ENCODE assay signal across 1 cellular context in genomic region chr2:240255811-240256703, GRCh38.
A peak's percentile ranks its signal among the peaks of the same experiment; 100 is the strongest.
TF ChIP-seq lines count a peak whose summit lies in the region.

No MANE protein-coding gene starts in this region.

TF ChIP-seq in HepG2, 621 proteins besides CTCF, POLR2A, EP300 and RAD21 (continued from another document and continues in another):
- TF ChIP-seq, protein P1, sequence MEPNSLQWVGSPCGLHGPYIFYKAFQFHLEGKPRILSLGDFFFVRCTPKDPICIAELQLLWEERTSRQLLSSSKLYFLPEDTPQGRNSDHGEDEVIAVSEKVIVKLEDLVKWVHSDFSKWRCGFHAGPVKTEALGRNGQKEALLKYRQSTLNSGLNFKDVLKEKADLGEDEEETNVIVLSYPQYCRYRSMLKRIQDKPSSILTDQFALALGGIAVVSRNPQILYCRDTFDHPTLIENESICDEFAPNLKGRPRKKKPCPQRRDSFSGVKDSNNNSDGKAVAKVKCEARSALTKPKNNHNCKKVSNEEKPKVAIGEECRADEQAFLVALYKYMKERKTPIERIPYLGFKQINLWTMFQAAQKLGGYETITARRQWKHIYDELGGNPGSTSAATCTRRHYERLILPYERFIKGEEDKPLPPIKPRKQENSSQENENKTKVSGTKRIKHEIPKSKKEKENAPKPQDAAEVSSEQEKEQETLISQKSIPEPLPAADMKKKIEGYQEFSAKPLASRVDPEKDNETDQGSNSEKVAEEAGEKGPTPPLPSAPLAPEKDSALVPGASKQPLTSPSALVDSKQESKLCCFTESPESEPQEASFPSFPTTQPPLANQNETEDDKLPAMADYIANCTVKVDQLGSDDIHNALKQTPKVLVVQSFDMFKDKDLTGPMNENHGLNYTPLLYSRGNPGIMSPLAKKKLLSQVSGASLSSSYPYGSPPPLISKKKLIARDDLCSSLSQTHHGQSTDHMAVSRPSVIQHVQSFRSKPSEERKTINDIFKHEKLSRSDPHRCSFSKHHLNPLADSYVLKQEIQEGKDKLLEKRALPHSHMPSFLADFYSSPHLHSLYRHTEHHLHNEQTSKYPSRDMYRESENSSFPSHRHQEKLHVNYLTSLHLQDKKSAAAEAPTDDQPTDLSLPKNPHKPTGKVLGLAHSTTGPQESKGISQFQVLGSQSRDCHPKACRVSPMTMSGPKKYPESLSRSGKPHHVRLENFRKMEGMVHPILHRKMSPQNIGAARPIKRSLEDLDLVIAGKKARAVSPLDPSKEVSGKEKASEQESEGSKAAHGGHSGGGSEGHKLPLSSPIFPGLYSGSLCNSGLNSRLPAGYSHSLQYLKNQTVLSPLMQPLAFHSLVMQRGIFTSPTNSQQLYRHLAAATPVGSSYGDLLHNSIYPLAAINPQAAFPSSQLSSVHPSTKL (CRISPR knock-in tag; IDR thresholded peaks at IDR 0.05) = peak; percentile 89
- TF ChIP-seq ZNF224 (CRISPR knock-in tag; IDR thresholded peaks at IDR 0.05) (0 out of 2 replicates have a peak, but pooled peaks have one; percentile 42), CENPT (CRISPR knock-in tag; IDR thresholded peaks at IDR 0.05; ENCODE audit: low read depth) (no peak), RFX1 (IDR thresholded peaks at IDR 0.05) (no peak), ZNF235 (CRISPR knock-in tag; IDR thresholded peaks at IDR 0.05; ENCODE audit: borderline replicate concordance) (no peak), RARG (CRISPR knock-in tag; IDR thresholded peaks at IDR 0.05; ENCODE audit: low read depth) (no peak), ZNF18 (CRISPR knock-in tag; IDR thresholded peaks at IDR 0.05; ENCODE audit: insufficient replicate concordance) (peak; percentile 36), ZFYVE20 (CRISPR knock-in tag; IDR thresholded peaks at IDR 0.05; ENCODE audit: borderline replicate concordance, low read depth) (no peak), ZNF225 (CRISPR knock-in tag; IDR thresholded peaks at IDR 0.05) (no peak), SOX5 (CRISPR knock-in tag; IDR thresholded peaks at IDR 0.05; ENCODE audit: borderline replicate concordance) (peak; percentile 81; the same call in 1 of the 2 replicates), ZBTB2 (CRISPR knock-in tag; IDR thresholded peaks at IDR 0.05; ENCODE audit: low read depth) (no peak), MED13 (CRISPR knock-in tag; IDR thresholded peaks at IDR 0.05) (no peak), ZSCAN22 (CRISPR knock-in tag; IDR thresholded peaks at IDR 0.05) (no peak), U2AF2 (IDR thresholded peaks at IDR 0.05; ENCODE audit: low read depth, low read length) (no peak), MLX (CRISPR knock-in tag; IDR thresholded peaks at IDR 0.05) (peak; percentile 74), ZNF780A (CRISPR knock-in tag; IDR thresholded peaks at IDR 0.05) (no peak), ZNF552 (CRISPR knock-in tag; IDR thresholded peaks at IDR 0.05; ENCODE audit: borderline replicate concordance) (no peak), POLR2G (IDR thresholded peaks at IDR 0.05; ENCODE audit: low read depth, low read length) (0 out of 2 replicates have a peak, but pooled peaks have one; percentile 53), ZNF614 (CRISPR knock-in tag; IDR thresholded peaks at IDR 0.05; ENCODE audit: borderline replicate concordance) (peak; percentile 33; the same call in 1 of the 2 replicates), NBN (conservative IDR thresholded peaks at IDR 0.05) (no peak), NFE2L2 (IDR thresholded peaks at IDR 0.05; ENCODE audit: low read length) (no peak), ZNF296 (CRISPR knock-in tag; conservative IDR thresholded peaks at IDR 0.05) (no peak), ATF7-NPFF (CRISPR knock-in tag; IDR thresholded peaks at IDR 0.05; ENCODE audit: low read depth) (no peak), ASH2L (IDR thresholded peaks at IDR 0.05; ENCODE audit: insufficient read length, low read depth, low read length) (peak; percentile 99), CCDC6 (CRISPR knock-in tag; IDR thresholded peaks at IDR 0.05) (no peak), ZFAT (CRISPR knock-in tag; conservative IDR thresholded peaks at IDR 0.05) (no peak), ZNF468 (CRISPR knock-in tag; IDR thresholded peaks at IDR 0.05) (no peak), HNRNPH1 (optimal IDR thresholded peaks at IDR 0.05; ENCODE audit: low read depth, low read length) (no peak), EEA1 (CRISPR knock-in tag; IDR thresholded peaks at IDR 0.05; ENCODE audit: borderline replicate concordance) (no peak), DNMT3B (CRISPR knock-in tag; conservative IDR thresholded peaks at IDR 0.05) (no peak), MEIS1 (CRISPR knock-in tag; IDR thresholded peaks at IDR 0.05; ENCODE audit: borderline replicate concordance) (no peak), ZNF253 (CRISPR knock-in tag; IDR thresholded peaks at IDR 0.05; ENCODE audit: borderline replicate concordance) (no peak)
- TF ChIP-seq, protein P2, sequence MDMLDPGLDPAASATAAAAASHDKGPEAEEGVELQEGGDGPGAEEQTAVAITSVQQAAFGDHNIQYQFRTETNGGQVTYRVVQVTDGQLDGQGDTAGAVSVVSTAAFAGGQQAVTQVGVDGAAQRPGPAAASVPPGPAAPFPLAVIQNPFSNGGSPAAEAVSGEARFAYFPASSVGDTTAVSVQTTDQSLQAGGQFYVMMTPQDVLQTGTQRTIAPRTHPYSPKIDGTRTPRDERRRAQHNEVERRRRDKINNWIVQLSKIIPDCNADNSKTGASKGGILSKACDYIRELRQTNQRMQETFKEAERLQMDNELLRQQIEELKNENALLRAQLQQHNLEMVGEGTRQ (IDR thresholded peaks at IDR 0.05; ENCODE audit: low read depth, low read length) = peak; percentile 90
- TF ChIP-seq, protein P2 (CRISPR knock-in tag; IDR thresholded peaks at IDR 0.05; ENCODE audit: borderline replicate concordance) = peak; percentile 96; the same call in 1 of the 2 replicates
- TF ChIP-seq, protein P3, sequence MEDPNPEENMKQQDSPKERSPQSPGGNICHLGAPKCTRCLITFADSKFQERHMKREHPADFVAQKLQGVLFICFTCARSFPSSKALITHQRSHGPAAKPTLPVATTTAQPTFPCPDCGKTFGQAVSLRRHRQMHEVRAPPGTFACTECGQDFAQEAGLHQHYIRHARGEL (CRISPR knock-in tag; IDR thresholded peaks at IDR 0.05) = no peak
- TF ChIP-seq, protein P4, sequence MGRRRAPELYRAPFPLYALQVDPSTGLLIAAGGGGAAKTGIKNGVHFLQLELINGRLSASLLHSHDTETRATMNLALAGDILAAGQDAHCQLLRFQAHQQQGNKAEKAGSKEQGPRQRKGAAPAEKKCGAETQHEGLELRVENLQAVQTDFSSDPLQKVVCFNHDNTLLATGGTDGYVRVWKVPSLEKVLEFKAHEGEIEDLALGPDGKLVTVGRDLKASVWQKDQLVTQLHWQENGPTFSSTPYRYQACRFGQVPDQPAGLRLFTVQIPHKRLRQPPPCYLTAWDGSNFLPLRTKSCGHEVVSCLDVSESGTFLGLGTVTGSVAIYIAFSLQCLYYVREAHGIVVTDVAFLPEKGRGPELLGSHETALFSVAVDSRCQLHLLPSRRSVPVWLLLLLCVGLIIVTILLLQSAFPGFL (CRISPR knock-in tag; IDR thresholded peaks at IDR 0.05) = no peak
- TF ChIP-seq, protein P5, sequence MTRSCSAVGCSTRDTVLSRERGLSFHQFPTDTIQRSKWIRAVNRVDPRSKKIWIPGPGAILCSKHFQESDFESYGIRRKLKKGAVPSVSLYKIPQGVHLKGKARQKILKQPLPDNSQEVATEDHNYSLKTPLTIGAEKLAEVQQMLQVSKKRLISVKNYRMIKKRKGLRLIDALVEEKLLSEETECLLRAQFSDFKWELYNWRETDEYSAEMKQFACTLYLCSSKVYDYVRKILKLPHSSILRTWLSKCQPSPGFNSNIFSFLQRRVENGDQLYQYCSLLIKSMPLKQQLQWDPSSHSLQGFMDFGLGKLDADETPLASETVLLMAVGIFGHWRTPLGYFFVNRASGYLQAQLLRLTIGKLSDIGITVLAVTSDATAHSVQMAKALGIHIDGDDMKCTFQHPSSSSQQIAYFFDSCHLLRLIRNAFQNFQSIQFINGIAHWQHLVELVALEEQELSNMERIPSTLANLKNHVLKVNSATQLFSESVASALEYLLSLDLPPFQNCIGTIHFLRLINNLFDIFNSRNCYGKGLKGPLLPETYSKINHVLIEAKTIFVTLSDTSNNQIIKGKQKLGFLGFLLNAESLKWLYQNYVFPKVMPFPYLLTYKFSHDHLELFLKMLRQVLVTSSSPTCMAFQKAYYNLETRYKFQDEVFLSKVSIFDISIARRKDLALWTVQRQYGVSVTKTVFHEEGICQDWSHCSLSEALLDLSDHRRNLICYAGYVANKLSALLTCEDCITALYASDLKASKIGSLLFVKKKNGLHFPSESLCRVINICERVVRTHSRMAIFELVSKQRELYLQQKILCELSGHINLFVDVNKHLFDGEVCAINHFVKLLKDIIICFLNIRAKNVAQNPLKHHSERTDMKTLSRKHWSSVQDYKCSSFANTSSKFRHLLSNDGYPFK (CRISPR knock-in tag; IDR thresholded peaks at IDR 0.05; ENCODE audit: borderline replicate concordance) = no peak
- TF ChIP-seq, protein P6, sequence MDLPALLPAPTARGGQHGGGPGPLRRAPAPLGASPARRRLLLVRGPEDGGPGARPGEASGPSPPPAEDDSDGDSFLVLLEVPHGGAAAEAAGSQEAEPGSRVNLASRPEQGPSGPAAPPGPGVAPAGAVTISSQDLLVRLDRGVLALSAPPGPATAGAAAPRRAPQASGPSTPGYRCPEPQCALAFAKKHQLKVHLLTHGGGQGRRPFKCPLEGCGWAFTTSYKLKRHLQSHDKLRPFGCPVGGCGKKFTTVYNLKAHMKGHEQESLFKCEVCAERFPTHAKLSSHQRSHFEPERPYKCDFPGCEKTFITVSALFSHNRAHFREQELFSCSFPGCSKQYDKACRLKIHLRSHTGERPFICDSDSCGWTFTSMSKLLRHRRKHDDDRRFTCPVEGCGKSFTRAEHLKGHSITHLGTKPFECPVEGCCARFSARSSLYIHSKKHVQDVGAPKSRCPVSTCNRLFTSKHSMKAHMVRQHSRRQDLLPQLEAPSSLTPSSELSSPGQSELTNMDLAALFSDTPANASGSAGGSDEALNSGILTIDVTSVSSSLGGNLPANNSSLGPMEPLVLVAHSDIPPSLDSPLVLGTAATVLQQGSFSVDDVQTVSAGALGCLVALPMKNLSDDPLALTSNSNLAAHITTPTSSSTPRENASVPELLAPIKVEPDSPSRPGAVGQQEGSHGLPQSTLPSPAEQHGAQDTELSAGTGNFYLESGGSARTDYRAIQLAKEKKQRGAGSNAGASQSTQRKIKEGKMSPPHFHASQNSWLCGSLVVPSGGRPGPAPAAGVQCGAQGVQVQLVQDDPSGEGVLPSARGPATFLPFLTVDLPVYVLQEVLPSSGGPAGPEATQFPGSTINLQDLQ (CRISPR knock-in tag; IDR thresholded peaks at IDR 0.05) = no peak
- TF ChIP-seq, protein P7, sequence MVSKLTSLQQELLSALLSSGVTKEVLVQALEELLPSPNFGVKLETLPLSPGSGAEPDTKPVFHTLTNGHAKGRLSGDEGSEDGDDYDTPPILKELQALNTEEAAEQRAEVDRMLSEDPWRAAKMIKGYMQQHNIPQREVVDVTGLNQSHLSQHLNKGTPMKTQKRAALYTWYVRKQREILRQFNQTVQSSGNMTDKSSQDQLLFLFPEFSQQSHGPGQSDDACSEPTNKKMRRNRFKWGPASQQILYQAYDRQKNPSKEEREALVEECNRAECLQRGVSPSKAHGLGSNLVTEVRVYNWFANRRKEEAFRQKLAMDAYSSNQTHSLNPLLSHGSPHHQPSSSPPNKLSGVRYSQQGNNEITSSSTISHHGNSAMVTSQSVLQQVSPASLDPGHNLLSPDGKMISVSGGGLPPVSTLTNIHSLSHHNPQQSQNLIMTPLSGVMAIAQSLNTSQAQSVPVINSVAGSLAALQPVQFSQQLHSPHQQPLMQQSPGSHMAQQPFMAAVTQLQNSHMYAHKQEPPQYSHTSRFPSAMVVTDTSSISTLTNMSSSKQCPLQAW (CRISPR knock-in tag; IDR thresholded peaks at IDR 0.05) = peak; percentile 26; the same call in 1 of the 2 replicates
- TF ChIP-seq, protein P8, sequence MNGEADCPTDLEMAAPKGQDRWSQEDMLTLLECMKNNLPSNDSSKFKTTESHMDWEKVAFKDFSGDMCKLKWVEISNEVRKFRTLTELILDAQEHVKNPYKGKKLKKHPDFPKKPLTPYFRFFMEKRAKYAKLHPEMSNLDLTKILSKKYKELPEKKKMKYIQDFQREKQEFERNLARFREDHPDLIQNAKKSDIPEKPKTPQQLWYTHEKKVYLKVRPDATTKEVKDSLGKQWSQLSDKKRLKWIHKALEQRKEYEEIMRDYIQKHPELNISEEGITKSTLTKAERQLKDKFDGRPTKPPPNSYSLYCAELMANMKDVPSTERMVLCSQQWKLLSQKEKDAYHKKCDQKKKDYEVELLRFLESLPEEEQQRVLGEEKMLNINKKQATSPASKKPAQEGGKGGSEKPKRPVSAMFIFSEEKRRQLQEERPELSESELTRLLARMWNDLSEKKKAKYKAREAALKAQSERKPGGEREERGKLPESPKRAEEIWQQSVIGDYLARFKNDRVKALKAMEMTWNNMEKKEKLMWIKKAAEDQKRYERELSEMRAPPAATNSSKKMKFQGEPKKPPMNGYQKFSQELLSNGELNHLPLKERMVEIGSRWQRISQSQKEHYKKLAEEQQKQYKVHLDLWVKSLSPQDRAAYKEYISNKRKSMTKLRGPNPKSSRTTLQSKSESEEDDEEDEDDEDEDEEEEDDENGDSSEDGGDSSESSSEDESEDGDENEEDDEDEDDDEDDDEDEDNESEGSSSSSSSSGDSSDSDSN (CRISPR knock-in tag; IDR thresholded peaks at IDR 0.05) = 0 out of 2 replicates have a peak, but pooled peaks have one; percentile 36
